Comparison of ENCODE assay signal across 14 cellular contexts in genomic region chr6:14713008-14713452, GRCh38.
DNase-seq lines count a peak whose midpoint lies in the region; ATAC-seq, FAIRE-seq and TF ChIP-seq lines count a peak whose summit lies in the region.
"Had no signal": no experiment of that assay in that cellular context is flagged by ENCODE, and none has a peak within 500 bp of the region (broad histone marks: within the 10 kb centered on the region; RNA-seq: fewer than 3 reads in every experiment).

No MANE protein-coding gene starts in this region.

- CTCF ChIA-PET in activated CD4-positive, alpha-beta memory T cell treated with anti-CD3 and anti-CD28 coated beads for 36 hours (lab: Charles Lee), result interaction anchor here (0.5 to 4.4 kb wide), 2 partner anchors 15 to 568 kb away, joined by 3 to 45 read pairs; no protein-coding TSS in a partner anchor
- CTCF ChIA-PET in activated CD4-positive, alpha-beta memory T cell treated with anti-CD3 and anti-CD28 coated beads, Interleukin-2, amount 10 ng/mL, durations not matched to agents 7 days and 5 days (lab: Charles Lee), result no interaction called here

- H3K79me2 ChIP-seq in astrocyte (ENCODE audit: insufficient read depth, low read length), result no peaks in the 10 kb centered on the region

- peak; percentile 57 for DNase-seq in activated CD4-positive, alpha-beta memory T cell treated with anti-CD3 and anti-CD28 coated beads for 36 hours
- no peak for DNase-seq in activated CD4-positive, alpha-beta memory T cell treated with anti-CD3 and anti-CD28 coated beads, Interleukin-2, amount 10 ng/mL, durations not matched to agents 7 days and 5 days
- DNase-seq in astrocyte (ENCODE audit: low read depth) (peak; percentile 83), left ventricle myocardium superior (peak; percentile 66), stromal cell of bone marrow (ENCODE audit: low read depth) (peak; percentile 70), Kasumi-1 (lab: John Stamatoyannopoulos, UW) (no peak), colonic mucosa (no peak)
- DNase-seq: glutamatergic neuron, NCI-H1048, T-cell had no signal

- H3K27me3 ChIP-seq in astrocyte (ENCODE audit: insufficient read depth, low read length) (no peaks in the 10 kb centered on the region), colonic mucosa (no peaks in the 10 kb centered on the region)
- H3K27me3 ChIP-seq: neural progenitor cell had no signal

- no peak overlapping the region for H3K4me3 Mint-ChIP-seq in activated CD4-positive, alpha-beta memory T cell treated with anti-CD3 and anti-CD28 coated beads for 36 hours
- H3K4me3 Mint-ChIP-seq in activated CD4-positive, alpha-beta memory T cell treated with anti-CD3 and anti-CD28 coated beads, Interleukin-2, amount 10 ng/mL, durations not matched to agents 7 days and 5 days, result no peak overlapping the region
- no peak overlapping the region for H3K4me3 Mint-ChIP-seq in astrocyte (ENCODE audit: unreplicated experiment)
- H3K4me3 Mint-ChIP-seq: B cell, T-cell had no signal

- H3K9ac ChIP-seq in astrocyte (ENCODE audit: low read length) (peak overlapping the region; percentile 77), colonic mucosa (ENCODE audit: low read depth in 2 of 2, low read length in 2 of 2) (no peak overlapping the region)
- H3K9ac ChIP-seq: neural progenitor cell had no signal

- peak overlapping the region; percentile 93 for H3K27ac ChIP-seq in astrocyte (ENCODE audit: low read depth, low read length)
- H3K27ac ChIP-seq in colonic mucosa, result no peak overlapping the region
- H3K27ac ChIP-seq: neural progenitor cell had no signal

- H3K4me1 ChIP-seq in astrocyte (ENCODE audit: insufficient read depth, low read length) (peaks cover 35% of the 10 kb centered on the region), colonic mucosa (no peaks in the 10 kb centered on the region)
- H3K4me1 ChIP-seq: neural progenitor cell had no signal

- H3K9me3 ChIP-seq in astrocyte (ENCODE audit: insufficient read depth, low read depth, low read length), result no peaks in the 10 kb centered on the region
- no peaks in the 10 kb centered on the region for H3K9me3 ChIP-seq in colonic mucosa

- H3K36me3 Mint-ChIP-seq in activated CD4-positive, alpha-beta memory T cell treated with anti-CD3 and anti-CD28 coated beads for 36 hours, result peaks cover 10% of the 10 kb centered on the region
- H3K36me3 Mint-ChIP-seq in activated CD4-positive, alpha-beta memory T cell treated with anti-CD3 and anti-CD28 coated beads, Interleukin-2, amount 10 ng/mL, durations not matched to agents 7 days and 5 days (ENCODE audit: low read depth), result peaks cover 5% of the 10 kb centered on the region
- H3K36me3 Mint-ChIP-seq in astrocyte (ENCODE audit: low read depth, unreplicated experiment), result no peaks in the 10 kb centered on the region
- H3K36me3 Mint-ChIP-seq: T-cell had no signal

- ATAC-seq in left ventricle myocardium superior (peak; percentile 96), GM18511 (IDR thresholded peaks at IDR 0.05; ENCODE audit: unreplicated experiment) (no peak)
- ATAC-seq: T-cell had no signal

- H3K36me3 ChIP-seq in astrocyte (ENCODE audit: insufficient read depth, low read length), result no peaks in the 10 kb centered on the region
- H3K36me3 ChIP-seq in colonic mucosa, result no peaks in the 10 kb centered on the region
- H3K36me3 ChIP-seq: neural progenitor cell had no signal

- no peaks in the 10 kb centered on the region for H3K27me3 Mint-ChIP-seq in activated CD4-positive, alpha-beta memory T cell treated with anti-CD3 and anti-CD28 coated beads for 36 hours
- no peaks in the 10 kb centered on the region for H3K27me3 Mint-ChIP-seq in activated CD4-positive, alpha-beta memory T cell treated with anti-CD3 and anti-CD28 coated beads, Interleukin-2, amount 10 ng/mL, durations not matched to agents 7 days and 5 days
- peaks cover 6% of the 10 kb centered on the region for H3K27me3 Mint-ChIP-seq in astrocyte (ENCODE audit: low read depth, unreplicated experiment)
- H3K27me3 Mint-ChIP-seq: B cell, T-cell had no signal

- H3K4me3 ChIP-seq in astrocyte (ENCODE audit: insufficient read depth, low read depth, low read length), result no peak overlapping the region
- no peak overlapping the region for H3K4me3 ChIP-seq in colonic mucosa
- H3K4me3 ChIP-seq: neural progenitor cell had no signal

- H3K4me1 Mint-ChIP-seq in activated CD4-positive, alpha-beta memory T cell treated with anti-CD3 and anti-CD28 coated beads for 36 hours (ENCODE audit: low read depth), result peaks cover 64% of the 10 kb centered on the region
- H3K4me1 Mint-ChIP-seq in activated CD4-positive, alpha-beta memory T cell treated with anti-CD3 and anti-CD28 coated beads, Interleukin-2, amount 10 ng/mL, durations not matched to agents 7 days and 5 days, result peaks cover 50% of the 10 kb centered on the region
- peaks cover 27% of the 10 kb centered on the region for H3K4me1 Mint-ChIP-seq in astrocyte (ENCODE audit: low read depth, unreplicated experiment)

- no peaks in the 10 kb centered on the region for H4K20me1 ChIP-seq in astrocyte (ENCODE audit: insufficient read depth, low read length)

- peak overlapping the region; percentile 59 for H2AFZ ChIP-seq in astrocyte (ENCODE audit: low read depth, low read length)
- H2AFZ ChIP-seq: neural progenitor cell had no signal

- no peaks in the 10 kb centered on the region for H3K9me3 Mint-ChIP-seq in activated CD4-positive, alpha-beta memory T cell treated with anti-CD3 and anti-CD28 coated beads for 36 hours
- H3K9me3 Mint-ChIP-seq in activated CD4-positive, alpha-beta memory T cell treated with anti-CD3 and anti-CD28 coated beads, Interleukin-2, amount 10 ng/mL, durations not matched to agents 7 days and 5 days, result no peaks in the 10 kb centered on the region
- H3K9me3 Mint-ChIP-seq in astrocyte (ENCODE audit: unreplicated experiment), result peaks cover 4% of the 10 kb centered on the region

- TF ChIP-seq CTCF in astrocyte (IDR thresholded peaks at IDR 0.05; ENCODE audit: insufficient read depth, low read depth, low read length) (no peak), colonic mucosa (IDR thresholded peaks at IDR 0.05) (no peak)

- POLR2A ChIA-PET in activated CD4-positive, alpha-beta memory T cell treated with anti-CD3 and anti-CD28 coated beads for 36 hours (lab: Charles Lee), result interaction anchor here (11.5 kb wide), 1 partner anchor 18 kb away, joined by 125 read pairs; no protein-coding TSS in a partner anchor
- POLR2A ChIA-PET in activated CD4-positive, alpha-beta memory T cell treated with anti-CD3 and anti-CD28 coated beads, Interleukin-2, amount 10 ng/mL, durations not matched to agents 7 days and 5 days (lab: Charles Lee), result interaction anchor here (1.0 kb wide), 1 partner anchor 31 kb away, joined by 3 read pairs; no protein-coding TSS in a partner anchor

- H3K4me2 ChIP-seq in astrocyte (ENCODE audit: low read length), result peak overlapping the region; percentile 48
- H3K4me2 ChIP-seq: neural progenitor cell had no signal

- FAIRE-seq in astrocyte (lab: Jason Lieb, UNC), result peak; percentile 84
- FAIRE-seq: GM18507 had no signal

- H3K27ac Mint-ChIP-seq in activated CD4-positive, alpha-beta memory T cell treated with anti-CD3 and anti-CD28 coated beads for 36 hours, result peak overlapping the region; percentile 83
- H3K27ac Mint-ChIP-seq in activated CD4-positive, alpha-beta memory T cell treated with anti-CD3 and anti-CD28 coated beads, Interleukin-2, amount 10 ng/mL, durations not matched to agents 7 days and 5 days, result no peak overlapping the region
- H3K27ac Mint-ChIP-seq in astrocyte (ENCODE audit: unreplicated experiment), result peak overlapping the region; percentile 13
- H3K27ac Mint-ChIP-seq: B cell, T-cell had no signal

- intact Hi-C loops in activated CD4-positive, alpha-beta memory T cell treated with anti-CD3 and anti-CD28 coated beads for 36 hours (cut with micrococcal nuclease), result loop anchor here (5.0 kb wide), 1 partner anchor 436 kb away; no protein-coding TSS in a partner anchor
- intact Hi-C loops in left ventricle myocardium superior (cut with micrococcal nuclease), result no loop called here
- intact Hi-C loops in colonic mucosa (cut with DNase I), result loop anchor here (10.0 kb wide), 1 partner anchor 498 kb away; no protein-coding TSS in a partner anchor

Comparison
In these comparisons a context has a peak if more than half of its experiments do, and no peak if none do; other contexts are left out.
1. DNase-seq: peak in activated CD4-positive, alpha-beta memory T cell treated with anti-CD3 and anti-CD28 coated beads for 36 hours (single experiment), astrocyte (single experiment), left ventricle myocardium superior (single experiment) and stromal cell of bone marrow (single experiment); none in activated CD4-positive, alpha-beta memory T cell treated with anti-CD3 and anti-CD28 coated beads, Interleukin-2, amount 10 ng/mL, durations not matched to agents 7 days and 5 days (single experiment), Kasumi-1 (0 of 2) and colonic mucosa (single experiment).